Comparison of ENCODE assay signal across 11 cellular contexts in genomic region chr9:124210697-124211096, GRCh38. TPM values are rescaled to one million over a fixed set of nuclear protein-coding genes. Genes with fewer than 3 reads are reported as not detected.
DNase-seq lines count a peak whose midpoint lies in the region; ATAC-seq and TF ChIP-seq lines count a peak whose summit lies in the region.
"Had no signal": no experiment of that assay in that cellular context is flagged by ENCODE, and none has a peak within 500 bp of the region (broad histone marks: within the 10 kb centered on the region; RNA-seq: fewer than 3 reads in every experiment).

No MANE protein-coding gene starts in this region.

- no peaks in the 10 kb centered on the region for H3K36me3 Mint-ChIP-seq in activated CD8-positive, alpha-beta memory T cell treated with anti-CD3 and anti-CD28 coated beads, Interleukin-2, amount 10 ng/mL, durations not matched to agents 7 days and 5 days
- no peaks in the 10 kb centered on the region for H3K36me3 Mint-ChIP-seq in stimulated activated naive CD8-positive, alpha-beta T cell treated with anti-CD3 and anti-CD28 coated beads, Interleukin-15, Interleukin-2, amounts not matched to agents 100 ng/mL and 50 ng/mL, for 24 hours (ENCODE audit: low read depth)
- H3K36me3 Mint-ChIP-seq: CD4-positive, alpha-beta memory T cell had no signal

- CTCF ChIA-PET in activated CD8-positive, alpha-beta memory T cell treated with anti-CD3 and anti-CD28 coated beads, Interleukin-2, amount 10 ng/mL, durations not matched to agents 7 days and 5 days (lab: Charles Lee) = no interaction called here

- H3K4me3 Mint-ChIP-seq in activated CD8-positive, alpha-beta memory T cell treated with anti-CD3 and anti-CD28 coated beads, Interleukin-2, amount 10 ng/mL, durations not matched to agents 7 days and 5 days = no peak overlapping the region
- no peak overlapping the region for H3K4me3 Mint-ChIP-seq in stimulated activated naive CD8-positive, alpha-beta T cell treated with anti-CD3 and anti-CD28 coated beads, Interleukin-15, Interleukin-2, amounts not matched to agents 100 ng/mL and 50 ng/mL, for 24 hours
- H3K4me3 Mint-ChIP-seq: CD4-positive, alpha-beta memory T cell had no signal

- peaks cover 62% of the 10 kb centered on the region for H3K4me1 Mint-ChIP-seq in activated CD8-positive, alpha-beta memory T cell treated with anti-CD3 and anti-CD28 coated beads, Interleukin-2, amount 10 ng/mL, durations not matched to agents 7 days and 5 days
- peaks cover 91% of the 10 kb centered on the region for H3K4me1 Mint-ChIP-seq in stimulated activated naive CD8-positive, alpha-beta T cell treated with anti-CD3 and anti-CD28 coated beads, Interleukin-15, Interleukin-2, amounts not matched to agents 100 ng/mL and 50 ng/mL, for 24 hours (ENCODE audit: low read depth)

- ATAC-seq in HG02973 (IDR thresholded peaks at IDR 0.05; ENCODE audit: unreplicated experiment) (peak; percentile 54), SK-N-SH treated with all-trans-retinoic acid at 6 μM for 48 hours (no peak)
- ATAC-seq in activated CD8-positive, alpha-beta memory T cell treated with anti-CD3 and anti-CD28 coated beads, Interleukin-2, amount 10 ng/mL, durations not matched to agents 7 days and 5 days = peak; percentile 34

- DNase-seq in stimulated activated CD4-positive, alpha-beta T cell treated with anti-CD3 and anti-CD28 coated beads, Interleukin-1b, Interleukin-23, amount 100 ng/mL, for 48 hours = peak; percentile 66
- no peak for DNase-seq in stimulated activated CD4-positive, alpha-beta T cell treated with anti-CD3 and anti-CD28 coated beads, Interleukin-12 subunit alpha, Interleukin-12 subunit beta, amount 100 ng/mL, for 4 hours
- no peak for DNase-seq in activated CD8-positive, alpha-beta memory T cell treated with anti-CD3 and anti-CD28 coated beads, Interleukin-2, amount 10 ng/mL, durations not matched to agents 7 days and 5 days
- DNase-seq in GM19240 (ENCODE audit: insufficient read length, low spot score) = no peak
- DNase-seq in NCI-H524 (lab: John Stamatoyannopoulos, UW) = no peak
- DNase-seq: amniotic stem cell; CD4-positive, alpha-beta memory T cell; SIG-M5 had no signal

- H3K27ac Mint-ChIP-seq in activated CD8-positive, alpha-beta memory T cell treated with anti-CD3 and anti-CD28 coated beads, Interleukin-2, amount 10 ng/mL, durations not matched to agents 7 days and 5 days = no peak overlapping the region
- H3K27ac Mint-ChIP-seq in stimulated activated naive CD8-positive, alpha-beta T cell treated with anti-CD3 and anti-CD28 coated beads, Interleukin-15, Interleukin-2, amounts not matched to agents 100 ng/mL and 50 ng/mL, for 24 hours = peak overlapping the region; percentile 54

- H3K27me3 Mint-ChIP-seq in activated CD8-positive, alpha-beta memory T cell treated with anti-CD3 and anti-CD28 coated beads, Interleukin-2, amount 10 ng/mL, durations not matched to agents 7 days and 5 days = no peaks in the 10 kb centered on the region
- no peaks in the 10 kb centered on the region for H3K27me3 Mint-ChIP-seq in stimulated activated naive CD8-positive, alpha-beta T cell treated with anti-CD3 and anti-CD28 coated beads, Interleukin-15, Interleukin-2, amounts not matched to agents 100 ng/mL and 50 ng/mL, for 24 hours
- H3K27me3 Mint-ChIP-seq: CD4-positive, alpha-beta memory T cell had no signal

- H3K9me3 Mint-ChIP-seq in activated CD8-positive, alpha-beta memory T cell treated with anti-CD3 and anti-CD28 coated beads, Interleukin-2, amount 10 ng/mL, durations not matched to agents 7 days and 5 days (ENCODE audit: low read depth) = no peaks in the 10 kb centered on the region
- H3K9me3 Mint-ChIP-seq in stimulated activated naive CD8-positive, alpha-beta T cell treated with anti-CD3 and anti-CD28 coated beads, Interleukin-15, Interleukin-2, amounts not matched to agents 100 ng/mL and 50 ng/mL, for 24 hours = no peaks in the 10 kb centered on the region
- H3K9me3 Mint-ChIP-seq: CD4-positive, alpha-beta memory T cell had no signal

TF ChIP-seq in SK-N-SH treated with all-trans-retinoic acid at 6 μM for 48 hours, 23 proteins besides CTCF, POLR2A, EP300 and RAD21:
- TF ChIP-seq ESRRG (CRISPR knock-in tag; IDR thresholded peaks at IDR 0.05) (no peak), ZC3H10 (CRISPR knock-in tag; IDR thresholded peaks at IDR 0.05) (no peak), TCF4 (CRISPR knock-in tag; IDR thresholded peaks at IDR 0.05; ENCODE audit: borderline replicate concordance) (no peak), CREB5 (CRISPR knock-in tag; IDR thresholded peaks at IDR 0.05; ENCODE audit: low read depth) (no peak), ZFP30 (CRISPR knock-in tag; IDR thresholded peaks at IDR 0.05) (no peak), ZFP3 (CRISPR knock-in tag; IDR thresholded peaks at IDR 0.05) (no peak), CSDC2 (CRISPR knock-in tag; IDR thresholded peaks at IDR 0.05) (no peak), ZNF8 (CRISPR knock-in tag; IDR thresholded peaks at IDR 0.05) (no peak), TOX (CRISPR knock-in tag; IDR thresholded peaks at IDR 0.05; ENCODE audit: borderline replicate concordance) (no peak), SNAI2 (CRISPR knock-in tag; IDR thresholded peaks at IDR 0.05) (no peak), POU6F1 (CRISPR knock-in tag; IDR thresholded peaks at IDR 0.05; ENCODE audit: borderline replicate concordance, low read depth) (no peak), RARB (CRISPR knock-in tag; IDR thresholded peaks at IDR 0.05) (no peak), GLIS3 (CRISPR knock-in tag; IDR thresholded peaks at IDR 0.05) (no peak), PPARA (CRISPR knock-in tag; IDR thresholded peaks at IDR 0.05; ENCODE audit: borderline replicate concordance) (no peak)
- TF ChIP-seq, protein P1, sequence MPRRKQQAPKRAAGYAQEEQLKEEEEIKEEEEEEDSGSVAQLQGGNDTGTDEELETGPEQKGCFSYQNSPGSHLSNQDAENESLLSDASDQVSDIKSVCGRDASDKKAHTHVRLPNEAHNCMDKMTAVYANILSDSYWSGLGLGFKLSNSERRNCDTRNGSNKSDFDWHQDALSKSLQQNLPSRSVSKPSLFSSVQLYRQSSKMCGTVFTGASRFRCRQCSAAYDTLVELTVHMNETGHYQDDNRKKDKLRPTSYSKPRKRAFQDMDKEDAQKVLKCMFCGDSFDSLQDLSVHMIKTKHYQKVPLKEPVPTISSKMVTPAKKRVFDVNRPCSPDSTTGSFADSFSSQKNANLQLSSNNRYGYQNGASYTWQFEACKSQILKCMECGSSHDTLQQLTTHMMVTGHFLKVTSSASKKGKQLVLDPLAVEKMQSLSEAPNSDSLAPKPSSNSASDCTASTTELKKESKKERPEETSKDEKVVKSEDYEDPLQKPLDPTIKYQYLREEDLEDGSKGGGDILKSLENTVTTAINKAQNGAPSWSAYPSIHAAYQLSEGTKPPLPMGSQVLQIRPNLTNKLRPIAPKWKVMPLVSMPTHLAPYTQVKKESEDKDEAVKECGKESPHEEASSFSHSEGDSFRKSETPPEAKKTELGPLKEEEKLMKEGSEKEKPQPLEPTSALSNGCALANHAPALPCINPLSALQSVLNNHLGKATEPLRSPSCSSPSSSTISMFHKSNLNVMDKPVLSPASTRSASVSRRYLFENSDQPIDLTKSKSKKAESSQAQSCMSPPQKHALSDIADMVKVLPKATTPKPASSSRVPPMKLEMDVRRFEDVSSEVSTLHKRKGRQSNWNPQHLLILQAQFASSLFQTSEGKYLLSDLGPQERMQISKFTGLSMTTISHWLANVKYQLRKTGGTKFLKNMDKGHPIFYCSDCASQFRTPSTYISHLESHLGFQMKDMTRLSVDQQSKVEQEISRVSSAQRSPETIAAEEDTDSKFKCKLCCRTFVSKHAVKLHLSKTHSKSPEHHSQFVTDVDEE (CRISPR knock-in tag; IDR thresholded peaks at IDR 0.05) = no peak

RNA-seq across cellular contexts. Expression of gene NEK6, which starts 47.1 kb away (rescaled TPM):
- total RNA-seq in activated CD8-positive, alpha-beta memory T cell treated with anti-CD3 and anti-CD28 coated beads, Interleukin-2, amount 10 ng/mL, durations not matched to agents 7 days and 5 days = 10 to 100 TPM in 1 of 2 experiments, 1 to 10 TPM in 1; 6.3 to 10.9 TPM
